ENCODE assay signal across 7 cellular contexts in the genomic region with DNA sequence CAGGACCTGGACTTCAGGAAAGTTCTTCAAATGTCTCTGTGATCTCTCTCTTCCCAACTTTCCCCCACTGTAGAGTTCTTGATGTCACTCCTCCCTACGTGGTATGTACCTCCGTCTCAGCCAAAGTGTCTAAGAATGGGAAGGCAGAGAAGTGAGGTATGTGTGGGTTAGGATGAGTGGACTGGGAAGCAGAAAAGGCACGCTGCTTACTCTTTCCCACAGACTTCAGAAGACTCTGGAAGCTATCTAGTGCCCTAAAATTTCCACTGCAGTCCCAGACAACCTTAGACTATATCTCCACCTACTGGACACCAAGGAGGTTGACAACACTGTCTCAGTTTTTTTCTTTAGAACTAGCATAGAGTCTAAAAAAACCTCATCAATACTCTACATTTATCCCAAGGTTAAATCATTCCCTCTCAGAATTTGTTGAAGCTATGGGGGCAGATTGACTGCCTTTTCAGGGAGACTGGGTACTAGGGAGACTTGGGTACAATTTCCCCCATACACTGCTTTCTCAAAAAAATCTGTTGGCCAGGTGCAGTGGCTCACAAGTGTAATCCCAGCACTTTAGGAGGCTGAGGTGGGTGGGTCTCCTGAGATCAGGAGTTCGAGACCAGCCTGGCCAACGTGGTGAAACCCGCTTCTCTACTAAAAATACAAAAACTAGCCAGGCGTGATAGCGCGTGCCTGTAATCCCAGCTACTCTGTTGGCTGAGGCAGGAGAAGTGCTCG. TPM values are rescaled to one million over a fixed set of nuclear protein-coding genes. Genes with fewer than 3 reads are reported as not detected.
DNase-seq lines count a peak whose midpoint lies in the region; ATAC-seq, FAIRE-seq and TF ChIP-seq lines count a peak whose summit lies in the region.

No MANE protein-coding gene starts in this region.

- no peak overlapping the region for H3K9ac ChIP-seq in keratinocyte (ENCODE audit: control insufficient read depth, extremely low read depth, insufficient read depth, low read length)

- H2AFZ ChIP-seq in keratinocyte (ENCODE audit: control insufficient read depth, low read length) = peak overlapping the region; percentile 5

- TF ChIP-seq POLR2A in body of pancreas (IDR thresholded peaks at IDR 0.05) = no peak

- dilution Hi-C loops in keratinocyte (cut with MboI; ENCODE audit: extremely low pct_ligation_motif_present, low sequenced_read_pairs) = no loop called here

- no peaks in the 10 kb centered on the region for H4K20me1 ChIP-seq in keratinocyte (ENCODE audit: control insufficient read depth, extremely low read depth, insufficient read depth, low read length)

- peak; percentile 55 for ATAC-seq in HG03280 (IDR thresholded peaks at IDR 0.05; ENCODE audit: unreplicated experiment)
- peak; percentile 88 for ATAC-seq in body of pancreas
- ATAC-seq in stimulated activated naive CD8-positive, alpha-beta T cell treated with anti-CD3 and anti-CD28 coated beads, Interleukin-15, Interleukin-2, amounts not matched to agents 100 U/mL and 50 U/mL, for 24 hours = peak; percentile 70
- no peak for ATAC-seq in HG02623 (IDR thresholded peaks at IDR 0.05; ENCODE audit: unreplicated experiment)

- DNase-seq in NOMO-1 treated with DMSO at 0.1 percent for 48 hours (lab: John Stamatoyannopoulos, UW; ENCODE audit: unreplicated experiment) = peak; percentile 73
- no peak for DNase-seq in body of pancreas
- no peak for DNase-seq in keratinocyte (ENCODE audit: low read depth, low spot score)
- no peak for DNase-seq in stimulated activated naive CD8-positive, alpha-beta T cell treated with anti-CD3 and anti-CD28 coated beads, Interleukin-15, Interleukin-2, amounts not matched to agents 100 U/mL and 50 U/mL, for 24 hours

- H3K27me3 ChIP-seq in body of pancreas (no peaks in the 10 kb centered on the region), keratinocyte (ENCODE audit: control insufficient read depth, extremely low read depth, insufficient read depth, low read length) (no peaks in the 10 kb centered on the region)

- H3K36me3 ChIP-seq in body of pancreas (replicated peaks in 1 of 2; ENCODE audit: insufficient read depth in 1 of 2, low read depth in 2 of 2) (no peaks in the 10 kb centered on the region), keratinocyte (ENCODE audit: control insufficient read depth in 2 of 2, extremely low read depth in 1 of 2, insufficient read depth in 2 of 2, low read length in 2 of 2) (no peaks in the 10 kb centered on the region)

- intact Hi-C loops in body of pancreas (cut with DNase I) = loop anchor here (5.0 kb wide), 1 partner anchor 37 kb away; no protein-coding TSS in a partner anchor

- 37 to 38% methylated on average over 10 of the region's 10 CpGs for WGBS in body of pancreas, 2 donors

- H3K4me3 ChIP-seq in body of pancreas (no peak overlapping the region), keratinocyte (ENCODE audit: control insufficient read depth in 2 of 3, extremely low read depth in 1 of 3, insufficient read depth in 2 of 3, low read depth in 1 of 3, low read length in 3 of 3) (no peak overlapping the region)

- H3K4me1 ChIP-seq in body of pancreas = peaks cover 7% of the 10 kb centered on the region
- H3K4me1 ChIP-seq in keratinocyte (ENCODE audit: control insufficient read depth, extremely low read depth, insufficient read depth, low read length) = peaks cover 22% of the 10 kb centered on the region

- no peak overlapping the region for H3K4me2 ChIP-seq in keratinocyte (ENCODE audit: control insufficient read depth, extremely low read depth, insufficient read depth, low read depth, low read length)

- H3K9me3 ChIP-seq in body of pancreas (no peaks in the 10 kb centered on the region), keratinocyte (ENCODE audit: control insufficient read depth, low read depth, low read length) (no peaks in the 10 kb centered on the region)

- H3K79me2 ChIP-seq in keratinocyte (ENCODE audit: control insufficient read depth, insufficient read depth, low read length) = no peaks in the 10 kb centered on the region

- H3K27ac ChIP-seq in body of pancreas = no peak overlapping the region
- no peak overlapping the region for H3K27ac ChIP-seq in keratinocyte (ENCODE audit: control insufficient read depth, insufficient read depth, low read length)

- TF ChIP-seq CTCF in body of pancreas (IDR thresholded peaks at IDR 0.05) (peak; percentile 57 to 91 (median 86)), keratinocyte (optimal IDR thresholded peaks at IDR 0.05 in 1 of 3, IDR thresholded peaks at IDR 0.05 in 1 of 3, conservative IDR thresholded peaks at IDR 0.05 in 1 of 3; ENCODE audit: extremely low read depth in 1 of 3, insufficient read depth in 2 of 3, low read length in 3 of 3) (peak; percentile 55 to 85 (median 61))

- FAIRE-seq in G401.6 (lab: Jason Lieb, UNC) (peak; percentile 90), keratinocyte (lab: Jason Lieb, UNC) (peak; percentile 59)

- H3K9me1 ChIP-seq in keratinocyte (ENCODE audit: control insufficient read depth, extremely low read depth, insufficient read depth, low read length) = no peaks in the 10 kb centered on the region

RNA-seq across cellular contexts. Expression of a gene that starts 20.6 kb away (rescaled TPM):
- total RNA-seq in body of pancreas = 10 to 100 TPM; 28.5 to 49.1 TPM
- polyA plus RNA-seq in keratinocyte = 47.9 to 107 TPM (median 68.0 TPM) in 3 replicates
- polyA plus RNA-seq in keratinocyte (2011; ENCODE audit: low read depth) = 14.5 TPM
- 25.2 and 31.4 TPM in 2 replicates for polyA plus RNA-seq in keratinocyte (2011; cell fraction: cytosol; rRNA removed)
- polyA plus RNA-seq in keratinocyte (2011; cell fraction: nucleus; rRNA removed) = 168 and 190 TPM in 2 replicates
- 38.3 and 109 TPM in 2 replicates for polyA plus RNA-seq in keratinocyte (2012; ENCODE audit: low replicate concordance)
- 127 to 228 TPM (median 141 TPM) in 3 replicates for polyA minus RNA-seq in keratinocyte
- 88.1 TPM for polyA minus RNA-seq in keratinocyte (2011; cell fraction: cytosol; rRNA and poly(A)+ RNA removed)
- polyA minus RNA-seq in keratinocyte (2011; cell fraction: nucleus; rRNA and poly(A)+ RNA removed) = 246 and 280 TPM in 2 replicates

RNA-seq across cellular contexts. Expression of a gene that starts 33.7 kb away (rescaled TPM):
- not detected for total RNA-seq in body of pancreas
- 0.10 TPM in 1 of 3 replicates, not detected in the others for polyA plus RNA-seq in keratinocyte
- not detected for polyA plus RNA-seq in keratinocyte (2011; ENCODE audit: low read depth)
- not detected in 2 replicates for polyA plus RNA-seq in keratinocyte (2011; cell fraction: cytosol; rRNA removed)
- polyA plus RNA-seq in keratinocyte (2011; cell fraction: nucleus; rRNA removed) = not detected in 2 replicates
- not detected in 2 replicates for polyA plus RNA-seq in keratinocyte (2012; ENCODE audit: low replicate concordance)
- not detected in 3 replicates for polyA minus RNA-seq in keratinocyte
- polyA minus RNA-seq in keratinocyte (2011; cell fraction: cytosol; rRNA and poly(A)+ RNA removed) = not detected
- polyA minus RNA-seq in keratinocyte (2011; cell fraction: nucleus; rRNA and poly(A)+ RNA removed) = not detected in 2 replicates

RNA-seq across cellular contexts. Expression of a gene that starts 55.2 kb away (rescaled TPM):
- total RNA-seq in body of pancreas = 1 to 10 TPM; 3.1 to 7.3 TPM
- polyA plus RNA-seq in keratinocyte = 11.4 to 20.1 TPM (median 13.3 TPM) in 3 replicates
- polyA plus RNA-seq in keratinocyte (2011; ENCODE audit: low read depth) = 64.8 TPM
- 18.1 and 42.4 TPM in 2 replicates for polyA plus RNA-seq in keratinocyte (2011; cell fraction: cytosol; rRNA removed)
- 25.2 and 35.8 TPM in 2 replicates for polyA plus RNA-seq in keratinocyte (2011; cell fraction: nucleus; rRNA removed)
- 77.0 and 80.7 TPM in 2 replicates for polyA plus RNA-seq in keratinocyte (2012; ENCODE audit: low replicate concordance)
- polyA minus RNA-seq in keratinocyte = 16.2 to 88.2 TPM (median 23.5 TPM) in 3 replicates
- 58.1 TPM for polyA minus RNA-seq in keratinocyte (2011; cell fraction: cytosol; rRNA and poly(A)+ RNA removed)
- polyA minus RNA-seq in keratinocyte (2011; cell fraction: nucleus; rRNA and poly(A)+ RNA removed) = 26.4 and 36.5 TPM in 2 replicates

RNA-seq across cellular contexts. Expression of a gene that starts 57.9 kb away (rescaled TPM):
- 1 to 10 TPM; 1.6 to 2.9 TPM for total RNA-seq in body of pancreas
- polyA plus RNA-seq in keratinocyte = 0.03 TPM in 1 of 3 replicates, not detected in the others
- 0.04 TPM for polyA plus RNA-seq in keratinocyte (2011; ENCODE audit: low read depth)
- polyA plus RNA-seq in keratinocyte (2011; cell fraction: cytosol; rRNA removed) = not detected in 2 replicates
- not detected in 2 replicates for polyA plus RNA-seq in keratinocyte (2011; cell fraction: nucleus; rRNA removed)
- 0.11 TPM in 1 of 2 replicates, not detected in the other for polyA plus RNA-seq in keratinocyte (2012; ENCODE audit: low replicate concordance)
- polyA minus RNA-seq in keratinocyte = not detected in 3 replicates
- polyA minus RNA-seq in keratinocyte (2011; cell fraction: cytosol; rRNA and poly(A)+ RNA removed) = not detected
- not detected in 2 replicates for polyA minus RNA-seq in keratinocyte (2011; cell fraction: nucleus; rRNA and poly(A)+ RNA removed)
